In genomic region chr4:18342847-18343246, GRCh38 we compare ENCODE assay signal across 30 cellular contexts.
"Had no signal": no experiment of that assay in that cellular context is flagged by ENCODE, and none has a peak within 500 bp of the region (broad histone marks: within the 10 kb centered on the region; RNA-seq: fewer than 3 reads in every experiment).

No MANE protein-coding gene starts in this region.

- H3K36me3 ChIP-seq: ovary, right lobe of liver, sigmoid colon, suprapubic skin, tibial artery, transverse colon, upper lobe of right lung, uterus had no signal

- H3K4me3 Mint-ChIP-seq: naive thymus-derived CD8-positive, alpha-beta T cell; natural killer cell treated with Interleukin-12 subunit alpha and Interleukin-12 subunit beta and Interleukin-15 and Interleukin-18, amount 100 ng/mL, for 72 hours; nephron progenitor cell; neural crest cell; stimulated activated memory B cell treated with anti-CD40 and anti-IgM and Interleukin-4, amounts not matched to agents 10 μg/mL and 1 μg/mL and 100 μg/mL, for 72 hours; stimulated activated naive CD8-positive, alpha-beta T cell treated with anti-CD3 and anti-CD28 coated beads, Interleukin-15, amount 100 ng/mL, for 72 hours; type B pancreatic cell had no signal

- H3K9me3 ChIP-seq: ovary, psoas muscle, right lobe of liver, sigmoid colon, suprapubic skin, testis, transverse colon, upper lobe of right lung, uterus had no signal

- H3K4me1 Mint-ChIP-seq: naive thymus-derived CD8-positive, alpha-beta T cell; nephron progenitor cell; neural crest cell; stimulated activated memory B cell treated with anti-CD40 and anti-IgM and Interleukin-4, amounts not matched to agents 10 μg/mL and 1 μg/mL and 100 μg/mL, for 72 hours; stimulated activated naive CD8-positive, alpha-beta T cell treated with anti-CD3 and anti-CD28 coated beads, Interleukin-15, amount 100 ng/mL, for 72 hours had no signal

- H3K9ac ChIP-seq: parathyroid adenoma had no signal

- H3K9me3 Mint-ChIP-seq: stimulated activated memory B cell treated with anti-CD40 and anti-IgM and Interleukin-4, amounts not matched to agents 10 μg/mL and 1 μg/mL and 100 μg/mL, for 72 hours had no signal

- H3K36me3 Mint-ChIP-seq: natural killer cell treated with Interleukin-12 subunit alpha and Interleukin-12 subunit beta and Interleukin-15 and Interleukin-18, amount 100 ng/mL, for 72 hours; stimulated activated memory B cell treated with anti-CD40 and anti-IgM and Interleukin-4, amounts not matched to agents 10 μg/mL and 1 μg/mL and 100 μg/mL, for 72 hours; type B pancreatic cell had no signal

- H3K27me3 Mint-ChIP-seq: natural killer cell treated with Interleukin-12 subunit alpha and Interleukin-12 subunit beta and Interleukin-15 and Interleukin-18, amount 100 ng/mL, for 72 hours; progenitor cell of endocrine pancreas had no signal

- H3K27ac Mint-ChIP-seq: naive thymus-derived CD8-positive, alpha-beta T cell; natural killer cell treated with Interleukin-12 subunit alpha and Interleukin-12 subunit beta and Interleukin-15 and Interleukin-18, amount 100 ng/mL, for 72 hours; nephron progenitor cell; progenitor cell of endocrine pancreas; stimulated activated memory B cell treated with anti-CD40 and anti-IgM and Interleukin-4, amounts not matched to agents 10 μg/mL and 1 μg/mL and 100 μg/mL, for 72 hours; stimulated activated naive CD8-positive, alpha-beta T cell treated with anti-CD3 and anti-CD28 coated beads, Interleukin-15, amount 100 ng/mL, for 72 hours; type B pancreatic cell had no signal

- H3K4me1 ChIP-seq: parathyroid adenoma, psoas muscle, right lobe of liver, sigmoid colon, suprapubic skin, testis, tibial artery, transverse colon, upper lobe of right lung, uterus had no signal

- H3K27ac ChIP-seq: ovary, parathyroid adenoma, psoas muscle, right lobe of liver, sigmoid colon, suprapubic skin, testis, tibial artery, transverse colon, upper lobe of right lung, uterus had no signal

- H2AFZ ChIP-seq: parathyroid adenoma had no signal

- ATAC-seq: naive thymus-derived CD8-positive, alpha-beta T cell; natural killer cell treated with Interleukin-12 subunit alpha and Interleukin-12 subunit beta and Interleukin-15 and Interleukin-18, amount 100 ng/mL, for 72 hours; psoas muscle; right cardiac atrium; right lobe of liver; stimulated activated memory B cell treated with anti-CD40 and anti-IgM and Interleukin-4, amounts not matched to agents 10 μg/mL and 1 μg/mL and 100 μg/mL, for 72 hours; stimulated activated naive CD8-positive, alpha-beta T cell treated with anti-CD3 and anti-CD28 coated beads, Interleukin-15, amount 100 ng/mL, for 72 hours; stimulated activated naive CD8-positive, alpha-beta T cell treated with anti-CD3 and anti-CD28 coated beads, Interleukin-15, Interleukin-2, amounts not matched to agents 100 U/mL and 50 U/mL, for 24 hours; upper lobe of right lung had no signal

- DNase-seq: naive thymus-derived CD8-positive, alpha-beta T cell; nephron progenitor cell; occipital lobe; ovary; psoas muscle; right cardiac atrium; right lobe of liver; sigmoid colon; small intestine; stimulated activated CD4-positive, alpha-beta T cell treated with anti-CD3 and anti-CD28 coated beads, Interleukin-12 subunit alpha, Interleukin-12 subunit beta, amount 100 ng/mL, for 4 hours; stimulated activated CD4-positive, alpha-beta T cell treated with anti-CD3 and anti-CD28 coated beads, Interleukin-1b, Interleukin-23, amount 100 ng/mL, for 48 hours; stimulated activated CD4-positive, alpha-beta T cell treated with anti-CD3 and anti-CD28 coated beads, Interleukin-4, amount 100 ng/mL, for 1 hour; stimulated activated CD4-positive, alpha-beta T cell treated with anti-CD3 and anti-CD28 coated beads, Interleukin-4, amount 100 ng/mL, for 4 hours; stimulated activated CD8-positive, alpha-beta memory T cell treated with anti-CD3 and anti-CD28 coated beads, Interleukin-4, amount 100 ng/mL, for 48 hours; stimulated activated naive CD4-positive, alpha-beta T cell; stimulated activated naive CD8-positive, alpha-beta T cell treated with anti-CD3 and anti-CD28 coated beads, Interleukin-15, amount 100 ng/mL, for 72 hours; stimulated activated naive CD8-positive, alpha-beta T cell treated with anti-CD3 and anti-CD28 coated beads, Interleukin-15, Interleukin-2, amounts not matched to agents 100 U/mL and 50 U/mL, for 24 hours; substantia nigra; testis; tibial artery; transverse colon; upper lobe of right lung; uterus had no signal

- H3K4me3 ChIP-seq: ovary, psoas muscle, right lobe of liver, sigmoid colon, suprapubic skin, testis, tibial artery, transverse colon, upper lobe of right lung, uterus had no signal

- H3K27me3 ChIP-seq: ovary, right lobe of liver, sigmoid colon, suprapubic skin, testis, tibial artery, transverse colon, upper lobe of right lung, uterus had no signal
